ENCODE assay signal across 23 cellular contexts in the genomic region with DNA sequence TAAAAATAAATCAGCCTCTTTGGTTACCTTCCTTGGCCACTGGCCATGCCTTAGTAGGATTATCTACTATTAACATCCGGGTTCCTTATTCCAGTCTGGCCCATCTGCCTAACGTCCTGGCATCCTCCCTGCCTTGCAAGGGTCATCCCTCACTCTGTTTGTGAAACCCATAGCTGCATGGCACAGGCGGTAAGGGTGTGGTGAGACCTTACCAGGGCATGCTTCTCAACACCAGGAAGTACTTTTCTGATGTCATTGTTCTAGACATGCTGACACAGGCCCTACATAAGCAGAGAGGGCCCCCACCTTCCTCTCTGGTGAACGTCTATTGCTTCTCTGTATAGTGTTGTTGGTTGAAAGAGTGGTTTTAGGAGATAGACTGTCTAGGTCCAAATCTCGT.
A peak's percentile ranks its signal among the peaks of the same experiment; 100 is the strongest.
DNase-seq lines count a peak whose midpoint lies in the region; ATAC-seq and TF ChIP-seq lines count a peak whose summit lies in the region.
"Had no signal": no experiment of that assay in that cellular context is flagged by ENCODE, and none has a peak within 500 bp of the region (broad histone marks: within the 10 kb centered on the region; RNA-seq: fewer than 3 reads in every experiment).

No MANE protein-coding gene starts in this region.

- CTCF ChIA-PET in mammary epithelial cell (lab: Charles Lee; ENCODE audit: low non-redundant PET) = no interaction called here

- H3K4me1 ChIP-seq in mammary epithelial cell (ENCODE audit: insufficient read depth, low read length) (peaks cover 6% of the 10 kb centered on the region), foreskin keratinocyte (peaks cover 11% of the 10 kb centered on the region), stomach (peaks cover 0 to 11% (median 5%) of the 10 kb centered on the region in 4 donors)
- H3K4me1 ChIP-seq: HAP-1 had no signal

- DNase-seq in DMS53 (lab: John Stamatoyannopoulos, UW) (peak; percentile 48), DMS53 treated with DMSO at 0.1 percent for 48 hours (lab: John Stamatoyannopoulos, UW; ENCODE audit: unreplicated experiment) (no peak), mammary epithelial cell (peak; percentile 12), foreskin keratinocyte (peak in 1 of 2 donors; percentile 70), stomach (peak; percentile 29), NOMO-1 treated with DMSO at 0.1 percent for 48 hours (lab: John Stamatoyannopoulos, UW; ENCODE audit: unreplicated experiment) (no peak), activated gamma-delta T cell (lab: John Stamatoyannopoulos, UW) (no peak)
- no peak for DNase-seq in effector CD4-positive, alpha-beta T cell
- DNase-seq: 8988T; AML-193; CD8-positive, alpha-beta T cell; DND-41; MV-4-11; NCI-H1694 treated with DMSO at 0.1 percent for 48 hours; NCI-H2081 treated with DMSO at 0.1 percent for 48 hours; NCI-H2171 treated with DMSO at 0.1 percent for 48 hours; NCI-H524 treated with DMSO at 0.1 percent for 48 hours; RPMI8226; SIG-M5 had no signal

- intact Hi-C loops in mammary epithelial cell (cut with micrococcal nuclease) (loop anchor here (5.0 to 10.0 kb wide), 4 partner anchors 53 to 286 kb away; no protein-coding TSS in a partner anchor), stomach (cut with DNase I; ENCODE audit: low total_unique reads) (no loop called here)

- no peak for TF ChIP-seq CTCF in mammary epithelial cell (conservative IDR thresholded peaks at IDR 0.05 in 1 of 2, IDR thresholded peaks at IDR 0.05 in 1 of 2; ENCODE audit: extremely low read depth in 1 of 2, insufficient read depth in 1 of 2, low read depth in 1 of 2, low read length in 2 of 2)
- no peak for TF ChIP-seq CTCF in foreskin keratinocyte (conservative IDR thresholded peaks at IDR 0.05)
- TF ChIP-seq CTCF in stomach (IDR thresholded peaks at IDR 0.05) = no peak

- peak; percentile 83 for ATAC-seq in foreskin keratinocyte
- ATAC-seq: CD8-positive, alpha-beta T cell; GM12878; GM23338; SK-N-SH treated with all-trans-retinoic acid at 6 μM for 48 hours had no signal

- peak overlapping the region; percentile 32 for H2AFZ ChIP-seq in mammary epithelial cell (ENCODE audit: low read depth, low read length)
- H2AFZ ChIP-seq: GM23338 had no signal

- WGBS in mammary epithelial cell (ENCODE audit: low coverage, missing lambda C conversion rate) = 71% methylated on average over 4 of the region's 5 CpGs
- WGBS in stomach, 5 donors = 58 to 75% (median 63%) methylated on average over 5 of the region's 5 CpGs

- no peak overlapping the region for H3K9ac ChIP-seq in mammary epithelial cell (ENCODE audit: insufficient read depth, low read length)

- dilution Hi-C loops in mammary epithelial cell (cut with HindIII; ENCODE audit: low sequenced_read_pairs) = no loop called here

- no peaks in the 10 kb centered on the region for H3K9me3 ChIP-seq in mammary epithelial cell (replicated peaks; ENCODE audit: insufficient read depth, low read length)
- H3K9me3 ChIP-seq in stomach = peaks cover 0 to 8% (median 0%) of the 10 kb centered on the region in 4 donors
- H3K9me3 ChIP-seq: HAP-1 had no signal

- no peak for TF ChIP-seq EP300 in stomach (IDR thresholded peaks at IDR 0.05)

- TF ChIP-seq POLR2A in stomach (IDR thresholded peaks at IDR 0.05) = no peak

- H3K27ac ChIP-seq in mammary epithelial cell (ENCODE audit: insufficient read depth, low read depth, low read length) = no peak overlapping the region
- H3K27ac ChIP-seq in foreskin keratinocyte = peak overlapping the region; percentile 20
- peak overlapping the region; percentile 5 to 68 (median 48) for H3K27ac ChIP-seq in stomach

- H3K4me3 ChIP-seq in mammary epithelial cell (replicated peaks in 1 of 3; ENCODE audit: insufficient read depth in 1 of 3, low read depth in 2 of 3, low read length in 3 of 3) (no peak overlapping the region), stomach (no peak overlapping the region)
- H3K4me3 ChIP-seq: GM12878, GM23338, HAP-1 had no signal

- no peaks in the 10 kb centered on the region for H3K36me3 ChIP-seq in mammary epithelial cell (ENCODE audit: insufficient read depth, low read length)
- no peaks in the 10 kb centered on the region for H3K36me3 ChIP-seq in stomach
- H3K36me3 ChIP-seq: HAP-1 had no signal

- in situ Hi-C loops in mammary epithelial cell (cut with MboI; ENCODE audit: low sequenced_read_pairs in 2 of 2) = no loop called here

- no peaks in the 10 kb centered on the region for H4K20me1 ChIP-seq in mammary epithelial cell (ENCODE audit: insufficient read depth, low read length)

- no peak overlapping the region for H3K4me2 ChIP-seq in mammary epithelial cell (ENCODE audit: insufficient read depth, low read depth, low read length)
- H3K4me2 ChIP-seq: GM23338 had no signal

- H3K27me3 ChIP-seq in mammary epithelial cell (ENCODE audit: insufficient read depth, low read length) = no peaks in the 10 kb centered on the region
- no peaks in the 10 kb centered on the region for H3K27me3 ChIP-seq in foreskin keratinocyte
- no peaks in the 10 kb centered on the region for H3K27me3 ChIP-seq in stomach

- no TSS peak for BruUV-seq in mammary epithelial cell (replicated peaks; lab: Mats Ljungman, UMichigan)

- no peaks in the 10 kb centered on the region for H3K79me2 ChIP-seq in mammary epithelial cell (ENCODE audit: insufficient read depth, low read length)

Comparison
In these comparisons a context has a peak if more than half of its experiments do, and no peak if none do; other contexts are left out.
1. DNase-seq: peak in DMS53 (single experiment), mammary epithelial cell (single experiment) and stomach (single experiment); none in DMS53 treated with DMSO at 0.1 percent for 48 hours (single experiment), NOMO-1 treated with DMSO at 0.1 percent for 48 hours (single experiment), activated gamma-delta T cell (single experiment) and effector CD4-positive, alpha-beta T cell (single experiment).